ENCODE assay signal across 26 cellular contexts in genomic region chrX:155266446-155266845, GRCh38. TPM values are rescaled to one million over a fixed set of nuclear protein-coding genes. Genes with fewer than 3 reads are reported as not detected.
"Had no signal": no experiment of that assay in that cellular context is flagged by ENCODE, and none has a peak within 500 bp of the region (broad histone marks: within the 10 kb centered on the region; RNA-seq: fewer than 3 reads in every experiment).

No MANE protein-coding gene starts in this region.

- H3K27me3 ChIP-seq: MG63, SJSA1 had no signal

- H3K4me1 ChIP-seq: SJSA1 had no signal

- DNase-seq: Karpas-422, KG1, MG63, NCI-H1092, NCI-H1105 treated with DMSO at 0.1 percent for 48 hours, NCI-H1417 treated with DMSO at 0.1 percent for 48 hours, NCI-H146, NCI-H1694 treated with DMSO at 0.1 percent for 48 hours, NCI-H1930, NCI-H2081, NCI-H2107, NCI-H226, NCI-H446, NCI-H510A, NCI-H524 treated with DMSO at 0.1 percent for 48 hours, NCI-H69, NCI-H774, Right ventricle myocardium superior, RPMI8226, SIG-M5, T-helper 2 cell had no signal

- H3K9me3 ChIP-seq: MG63, SJSA1 had no signal

- FAIRE-seq: HTR-8/SVneo, RCC 7860 had no signal

- H3K27ac ChIP-seq: HL-60, SJSA1, SK-N-MC had no signal

- H3K36me3 ChIP-seq: MG63, SJSA1 had no signal

- H3K4me3 ChIP-seq: MG63, SJSA1, SK-N-MC had no signal

RNA-seq across cellular contexts. Expression of gene RAB39B, which starts 2.2 kb away (rescaled TPM):
- total RNA-seq: Right ventricle myocardium superior, SJSA1 had no signal
